ENCODE assay signal across 22 cellular contexts in the genomic region with DNA sequence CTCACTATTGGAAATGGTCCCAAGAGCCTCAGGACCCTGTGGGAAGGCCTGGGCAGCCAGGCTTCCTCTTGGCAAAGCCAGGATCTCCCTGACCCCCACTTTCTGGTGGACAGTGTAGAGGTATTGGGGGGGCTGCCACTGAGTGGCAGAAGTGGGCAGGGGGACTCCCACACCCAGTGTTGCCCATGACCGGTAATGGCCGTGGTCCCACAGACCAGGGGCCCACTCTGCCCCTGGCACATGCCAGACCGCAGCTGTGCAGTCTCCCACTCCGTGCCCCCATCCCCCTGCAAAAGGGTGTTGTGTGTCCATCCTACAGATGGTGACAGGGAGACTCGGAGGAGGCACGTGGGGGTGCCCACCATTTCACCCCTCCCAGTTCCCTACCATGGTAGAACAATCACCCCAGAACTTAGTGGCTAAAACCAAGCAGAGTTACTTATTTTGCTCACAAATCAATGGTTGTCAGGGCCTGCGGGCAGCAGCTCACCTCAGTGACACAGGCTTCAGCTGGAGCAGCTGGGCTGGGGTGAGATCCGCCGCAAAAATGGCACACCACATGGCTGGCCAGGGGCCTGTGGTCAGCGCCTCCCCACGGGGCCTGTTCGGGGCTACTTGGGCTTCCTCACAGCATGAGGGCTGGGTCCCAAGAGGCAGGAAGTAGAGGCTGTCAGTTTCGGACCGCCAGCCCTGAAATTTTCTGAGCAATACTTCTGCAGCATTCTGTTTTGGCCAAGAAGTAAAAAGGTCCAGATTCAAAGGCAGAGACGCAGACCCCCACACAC. TPM values are rescaled to one million over a fixed set of nuclear protein-coding genes. Genes with fewer than 3 reads are reported as not detected.
"Had no signal": no experiment of that assay in that cellular context is flagged by ENCODE, and none has a peak within 500 bp of the region (broad histone marks: within the 10 kb centered on the region; RNA-seq: fewer than 3 reads in every experiment).

No MANE protein-coding gene starts in this region.

- ATAC-seq: activated T-helper 17 cell treated with anti-CD3 and anti-CD28 coated beads, Interleukin-2, amount 50 U/mL, for 72 hours; T-cell had no signal

- DNase-seq: activated CD4-positive, alpha-beta memory T cell treated with anti-CD3 and anti-CD28 coated beads for 36 hours; activated CD4-positive, alpha-beta T cell treated with anti-CD3 and anti-CD28 coated beads, Interleukin-2, amount 10 ng/mL, durations not matched to agents 7 days and 5 days; activated CD4-positive, CD25-positive, alpha-beta regulatory T cell; activated CD8-positive, alpha-beta memory T cell treated with anti-CD3 and anti-CD28 coated beads for 24 hours; activated gamma-delta T cell; activated naive CD4-positive, alpha-beta T cell treated with anti-CD3 and anti-CD28 coated beads for 36 hours; activated T-cell treated with anti-CD3 and anti-CD28 coated beads, Interleukin-2, amount 50 U/mL, for 48 hours; amygdala; MM.1S; NCI-H1105 treated with DMSO at 0.1 percent for 48 hours; NCI-H1436 treated with DMSO at 0.1 percent for 48 hours; NCI-H187; NCI-H2081 treated with DMSO at 0.1 percent for 48 hours; NCI-H446; NCI-H524; RPMI8226; SHP77 treated with DMSO at 0.1 percent for 48 hours; T-cell; T-helper 2 cell had no signal

- H3K27ac ChIP-seq: VCaP had no signal

RNA-seq across cellular contexts. Expression of a gene that starts 59.0 kb away (rescaled TPM):
- total RNA-seq: SK-MEL-5 had no signal
